ENCODE assay signal across 16 cellular contexts in the genomic region with DNA sequence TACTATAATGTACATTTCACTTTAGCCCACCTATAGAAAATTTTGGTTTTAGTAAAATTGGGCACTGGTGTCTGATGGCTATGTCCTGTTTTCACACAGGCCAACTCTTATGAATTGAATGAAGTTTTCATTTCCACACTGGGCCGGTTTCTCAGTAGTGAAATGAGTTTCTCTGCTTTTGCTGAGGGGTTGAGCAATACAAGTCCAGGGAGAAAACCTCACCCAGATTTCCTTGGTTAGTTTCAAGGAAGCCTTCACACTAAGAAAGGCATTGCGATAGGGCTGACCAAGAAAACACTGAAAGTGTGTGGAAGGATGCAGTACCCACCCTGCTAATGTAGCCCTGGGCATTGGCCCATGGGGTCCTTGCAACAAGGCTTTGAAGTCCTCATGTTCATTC.
DNase-seq lines count a peak whose midpoint lies in the region; ATAC-seq and TF ChIP-seq lines count a peak whose summit lies in the region.
"Had no signal": no experiment of that assay in that cellular context is flagged by ENCODE, and none has a peak within 500 bp of the region (broad histone marks: within the 10 kb centered on the region; RNA-seq: fewer than 3 reads in every experiment).

No MANE protein-coding gene starts in this region.

- CTCF ChIA-PET in activated CD8-positive, alpha-beta memory T cell treated with anti-CD3 and anti-CD28 coated beads, Interleukin-2, amount 10 ng/mL, durations not matched to agents 7 days and 5 days (lab: Charles Lee), result no interaction called here
- CTCF ChIA-PET in SK-N-SH (lab: Yijun Ruan, JAX), result interaction anchor here (1.7 kb wide), 1 partner anchor 16 kb away, joined by 4 read pairs; no protein-coding TSS in a partner anchor

- H3K79me2 ChIP-seq in SK-N-SH (ENCODE audit: insufficient read depth), result no peaks in the 10 kb centered on the region

- 64% methylated on average over 2 of the region's 2 CpGs for WGBS in SK-N-SH (ENCODE audit: low lambda C conversion rate)

- no peaks in the 10 kb centered on the region for H3K27me3 Mint-ChIP-seq in activated CD8-positive, alpha-beta memory T cell treated with anti-CD3 and anti-CD28 coated beads, Interleukin-2, amount 10 ng/mL, durations not matched to agents 7 days and 5 days
- H3K27me3 Mint-ChIP-seq in naive thymus-derived CD8-positive, alpha-beta T cell, result no peaks in the 10 kb centered on the region

- no peak for TF ChIP-seq CTCF in SK-N-SH (IDR thresholded peaks at IDR 0.05)

- no peaks in the 10 kb centered on the region for H3F3A ChIP-seq in SK-N-SH (replicated peaks; ENCODE audit: insufficient read depth)

- H3K36me3 Mint-ChIP-seq in activated CD8-positive, alpha-beta memory T cell treated with anti-CD3 and anti-CD28 coated beads, Interleukin-2, amount 10 ng/mL, durations not matched to agents 7 days and 5 days, result peaks cover 7% of the 10 kb centered on the region
- H3K36me3 Mint-ChIP-seq in naive thymus-derived CD8-positive, alpha-beta T cell, result no peaks in the 10 kb centered on the region

- H3K4me3 ChIP-seq in SK-N-SH (ENCODE audit: low read depth in 2 of 2, low read length in 1 of 2), result no peak overlapping the region

- no peak overlapping the region for H3K27ac Mint-ChIP-seq in activated CD8-positive, alpha-beta memory T cell treated with anti-CD3 and anti-CD28 coated beads, Interleukin-2, amount 10 ng/mL, durations not matched to agents 7 days and 5 days
- H3K27ac Mint-ChIP-seq in naive thymus-derived CD8-positive, alpha-beta T cell, result no peak overlapping the region
- H3K27ac Mint-ChIP-seq: progenitor cell of endocrine pancreas had no signal

- H3K4me3 Mint-ChIP-seq in activated CD8-positive, alpha-beta memory T cell treated with anti-CD3 and anti-CD28 coated beads, Interleukin-2, amount 10 ng/mL, durations not matched to agents 7 days and 5 days, result no peak overlapping the region
- no peak overlapping the region for H3K4me3 Mint-ChIP-seq in naive thymus-derived CD8-positive, alpha-beta T cell

- no peaks in the 10 kb centered on the region for H3K4me1 ChIP-seq in SK-N-SH (ENCODE audit: control insufficient read depth in 1 of 2, insufficient read depth in 2 of 2, low read depth in 1 of 2, low read length in 1 of 2)

- no peaks in the 10 kb centered on the region for H3K9me3 ChIP-seq in SK-N-SH

- H3K9me3 Mint-ChIP-seq in activated CD8-positive, alpha-beta memory T cell treated with anti-CD3 and anti-CD28 coated beads, Interleukin-2, amount 10 ng/mL, durations not matched to agents 7 days and 5 days (ENCODE audit: low read depth), result peaks cover 2% of the 10 kb centered on the region
- no peaks in the 10 kb centered on the region for H3K9me3 Mint-ChIP-seq in naive thymus-derived CD8-positive, alpha-beta T cell

- POLR2A ChIA-PET in SK-N-SH (lab: Yijun Ruan, JAX), result no interaction called here
- POLR2A ChIA-PET in naive thymus-derived CD8-positive, alpha-beta T cell (lab: Charles Lee), result no interaction called here

- no peak overlapping the region for H3K27ac ChIP-seq in SK-N-SH (ENCODE audit: low read depth in 2 of 2, low read length in 1 of 2)

- TF ChIP-seq RAD21 in SK-N-SH (IDR thresholded peaks at IDR 0.05; ENCODE audit: low read length), result no peak

- no peaks in the 10 kb centered on the region for H3K27me3 ChIP-seq in SK-N-SH (ENCODE audit: insufficient read depth)

- no peak for TF ChIP-seq EP300 in SK-N-SH (IDR thresholded peaks at IDR 0.05; ENCODE audit: borderline replicate concordance in 1 of 2, low read depth in 1 of 2, low read length in 1 of 2)

- H3K9ac ChIP-seq in SK-N-SH, result no peak overlapping the region

- no peak overlapping the region for H2AFZ ChIP-seq in SK-N-SH (ENCODE audit: low read depth)

- H3K4me2 ChIP-seq in SK-N-SH, result no peak overlapping the region

- H3K4me1 Mint-ChIP-seq in activated CD8-positive, alpha-beta memory T cell treated with anti-CD3 and anti-CD28 coated beads, Interleukin-2, amount 10 ng/mL, durations not matched to agents 7 days and 5 days, result peaks cover 50% of the 10 kb centered on the region
- H3K4me1 Mint-ChIP-seq in naive thymus-derived CD8-positive, alpha-beta T cell, result peaks cover 0 to 19% (median 4%) of the 10 kb centered on the region in 4 donors

- no peaks in the 10 kb centered on the region for H4K20me1 ChIP-seq in SK-N-SH (ENCODE audit: insufficient read depth)

- peak; percentile 48 for ATAC-seq in activated CD8-positive, alpha-beta memory T cell treated with anti-CD3 and anti-CD28 coated beads, Interleukin-2, amount 10 ng/mL, durations not matched to agents 7 days and 5 days
- ATAC-seq in GM21526 (IDR thresholded peaks at IDR 0.05; ENCODE audit: low FRiP score, unreplicated experiment) (peak; percentile 61), HG03066 (IDR thresholded peaks at IDR 0.05; ENCODE audit: low read depth, unreplicated experiment) (peak; percentile 71)
- ATAC-seq in naive thymus-derived CD8-positive, alpha-beta T cell, result no peak

- no peaks in the 10 kb centered on the region for H3K36me3 ChIP-seq in SK-N-SH (replicated peaks in 1 of 2; ENCODE audit: control insufficient read depth in 1 of 2, insufficient read depth in 2 of 2, low read length in 1 of 2)

- H3K9me2 ChIP-seq in SK-N-SH, result no peaks in the 10 kb centered on the region

- peak; percentile 41 for DNase-seq in activated CD8-positive, alpha-beta memory T cell treated with anti-CD3 and anti-CD28 coated beads, Interleukin-2, amount 10 ng/mL, durations not matched to agents 7 days and 5 days
- no peak for DNase-seq in activated CD8-positive, alpha-beta memory T cell treated with anti-CD3 and anti-CD28 coated beads, Interleukin-2, amount 50 U/mL, for 4 hours
- peak; percentile 29 for DNase-seq in amniotic epithelial cell (ENCODE audit: low read depth)
- no peak for DNase-seq in SK-N-SH
- no peak for DNase-seq in naive thymus-derived CD8-positive, alpha-beta T cell
- DNase-seq in COR-L47 (lab: John Stamatoyannopoulos, UW), result no peak
- DNase-seq: activated gamma-delta T cell treated with Interleukin-2 at 50 U/mL for 16 hours; DND-41; midbrain; NCI-H1105 treated with DMSO at 0.1 percent for 48 hours; NCI-H524 treated with DMSO at 0.1 percent for 48 hours; SHP77 treated with DMSO at 0.1 percent for 48 hours; stimulated activated CD4-positive, alpha-beta T cell treated with anti-CD3 and anti-CD28 coated beads, Interleukin-4, amount 100 ng/mL, for 4 hours had no signal

TF ChIP-seq in SK-N-SH, 30 proteins besides CTCF, POLR2A, EP300 and RAD21:
- no peak for TF ChIP-seq YY1 (IDR thresholded peaks at IDR 0.05; ENCODE audit: low read depth)
- TF ChIP-seq, protein P1, sequence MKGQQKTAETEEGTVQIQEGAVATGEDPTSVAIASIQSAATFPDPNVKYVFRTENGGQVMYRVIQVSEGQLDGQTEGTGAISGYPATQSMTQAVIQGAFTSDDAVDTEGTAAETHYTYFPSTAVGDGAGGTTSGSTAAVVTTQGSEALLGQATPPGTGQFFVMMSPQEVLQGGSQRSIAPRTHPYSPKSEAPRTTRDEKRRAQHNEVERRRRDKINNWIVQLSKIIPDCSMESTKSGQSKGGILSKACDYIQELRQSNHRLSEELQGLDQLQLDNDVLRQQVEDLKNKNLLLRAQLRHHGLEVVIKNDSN (IDR thresholded peaks at IDR 0.05; ENCODE audit: borderline replicate concordance, low read depth), result no peak
- no peak for TF ChIP-seq MEF2A (IDR thresholded peaks at IDR 0.05; ENCODE audit: borderline replicate concordance, low read depth)
- TF ChIP-seq, protein P2, sequence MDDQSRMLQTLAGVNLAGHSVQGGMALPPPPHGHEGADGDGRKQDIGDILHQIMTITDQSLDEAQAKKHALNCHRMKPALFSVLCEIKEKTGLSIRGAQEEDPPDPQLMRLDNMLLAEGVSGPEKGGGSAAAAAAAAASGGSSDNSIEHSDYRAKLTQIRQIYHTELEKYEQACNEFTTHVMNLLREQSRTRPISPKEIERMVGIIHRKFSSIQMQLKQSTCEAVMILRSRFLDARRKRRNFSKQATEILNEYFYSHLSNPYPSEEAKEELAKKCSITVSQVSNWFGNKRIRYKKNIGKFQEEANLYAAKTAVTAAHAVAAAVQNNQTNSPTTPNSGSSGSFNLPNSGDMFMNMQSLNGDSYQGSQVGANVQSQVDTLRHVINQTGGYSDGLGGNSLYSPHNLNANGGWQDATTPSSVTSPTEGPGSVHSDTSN (IDR thresholded peaks at IDR 0.05), result no peak
- TF ChIP-seq NRF1 (IDR thresholded peaks at IDR 0.05; ENCODE audit: low read depth, low read length), result no peak
- no peak for TF ChIP-seq SIN3A (IDR thresholded peaks at IDR 0.05; ENCODE audit: borderline replicate concordance, low read depth, low read length)
- TF ChIP-seq NFIC (IDR thresholded peaks at IDR 0.05; ENCODE audit: borderline replicate concordance), result no peak
- no peak for TF ChIP-seq EZH2phosphoT487 (IDR thresholded peaks at IDR 0.05; ENCODE audit: borderline replicate concordance, low read depth)

Comparison
In these comparisons a context has a peak if more than half of its experiments do, and no peak if none do; other contexts are left out.
1. DNase-seq: peak in activated CD8-positive, alpha-beta memory T cell treated with anti-CD3 and anti-CD28 coated beads, Interleukin-2, amount 10 ng/mL, durations not matched to agents 7 days and 5 days (single experiment) and amniotic epithelial cell (single experiment); none in activated CD8-positive, alpha-beta memory T cell treated with anti-CD3 and anti-CD28 coated beads, Interleukin-2, amount 50 U/mL, for 4 hours (single experiment), SK-N-SH (single experiment), naive thymus-derived CD8-positive, alpha-beta T cell (0 of 10) and COR-L47 (single experiment).
2. ATAC-seq: peak in activated CD8-positive, alpha-beta memory T cell treated with anti-CD3 and anti-CD28 coated beads, Interleukin-2, amount 10 ng/mL, durations not matched to agents 7 days and 5 days (single experiment), GM21526 (single experiment) and HG03066 (single experiment); none in naive thymus-derived CD8-positive, alpha-beta T cell (0 of 2).